In genomic region chr10:79189853-79190435, GRCh38 we compare ENCODE assay signal across 12 cellular contexts.
DNase-seq lines count a peak whose midpoint lies in the region; ATAC-seq and TF ChIP-seq lines count a peak whose summit lies in the region.
"Had no signal": no experiment of that assay in that cellular context is flagged by ENCODE, and none has a peak within 500 bp of the region (broad histone marks: within the 10 kb centered on the region; RNA-seq: fewer than 3 reads in every experiment).

No MANE protein-coding gene starts in this region.

- CTCF ChIA-PET in SK-N-SH (lab: Yijun Ruan, JAX) = interaction anchor here (0.6 to 2.6 kb wide), 8 partner anchors 8 to 1142 kb away, joined by 3 to 12 read pairs (median 4); no protein-coding TSS in a partner anchor
- CTCF ChIA-PET in Calu3 (lab: Charles Lee) = no interaction called here

- H3K9me3 Mint-ChIP-seq in stimulated activated effector memory CD8-positive, alpha-beta T cell treated with anti-CD3 and anti-CD28 coated beads, Interleukin-12 subunit alpha, Interleukin-12 subunit beta, amount 100 ng/mL, for 72 hours = no peaks in the 10 kb centered on the region
- H3K9me3 Mint-ChIP-seq in Calu3 (ENCODE audit: low read depth, unreplicated experiment) = no peaks in the 10 kb centered on the region
- H3K9me3 Mint-ChIP-seq: activated T-helper 17 cell treated with anti-CD3 and anti-CD28 coated beads, Interleukin-2, amount 50 U/mL, for 72 hours had no signal

- peaks cover 70% of the 10 kb centered on the region for H3K79me2 ChIP-seq in SK-N-SH (ENCODE audit: insufficient read depth)

- peak; percentile 68 for DNase-seq in ELR (ENCODE audit: low read depth)
- no peak for DNase-seq in SK-N-SH
- DNase-seq in inferior parietal cortex (ENCODE audit: extremely low spot score) = peak; percentile 37
- DNase-seq in stimulated activated effector memory CD8-positive, alpha-beta T cell treated with anti-CD3 and anti-CD28 coated beads, Interleukin-12 subunit alpha, Interleukin-12 subunit beta, amount 100 ng/mL, for 72 hours (ENCODE audit: low spot score in 2 of 2) = no peak
- no peak for DNase-seq in Calu3
- DNase-seq in OCI-M2 (lab: John Stamatoyannopoulos, UW; ENCODE audit: unreplicated experiment) = no peak
- DNase-seq in AG08395 (ENCODE audit: low spot score) = no peak
- DNase-seq in NCI-H2029 treated with DMSO at 0.1 percent for 48 hours (lab: John Stamatoyannopoulos, UW) = no peak
- DNase-seq: COR-L47, NCI-H526 treated with DMSO at 0.1 percent for 48 hours, transverse colon had no signal

- H3K9me2 ChIP-seq in SK-N-SH = no peaks in the 10 kb centered on the region

- H3K36me3 ChIP-seq in SK-N-SH (replicated peaks in 1 of 2; ENCODE audit: control insufficient read depth in 1 of 2, insufficient read depth in 2 of 2, low read length in 1 of 2) = peaks cover 13 to 21% of the 10 kb centered on the region in 2 experiments
- H3K36me3 ChIP-seq: transverse colon had no signal

- H3K9ac ChIP-seq in SK-N-SH = peak overlapping the region; percentile 26; the same call in 1 of the 2 replicates

- peak overlapping the region; percentile 66; the same call in 1 of the 2 replicates for H3K4me2 ChIP-seq in SK-N-SH

- peaks cover 44 to 97% of the 10 kb centered on the region in 2 experiments for H3K4me1 ChIP-seq in SK-N-SH (ENCODE audit: control insufficient read depth in 1 of 2, insufficient read depth in 2 of 2, low read depth in 1 of 2, low read length in 1 of 2)

- POLR2A ChIA-PET in SK-N-SH (lab: Yijun Ruan, JAX) = interaction anchor here (0.8 kb wide), 1 partner anchor 41 kb away, joined by 3 read pairs; no protein-coding TSS in a partner anchor

- H3K27me3 ChIP-seq in SK-N-SH (ENCODE audit: insufficient read depth) = no peaks in the 10 kb centered on the region
- H3K27me3 ChIP-seq: transverse colon had no signal

- no peak overlapping the region for H3K4me3 Mint-ChIP-seq in stimulated activated effector memory CD8-positive, alpha-beta T cell treated with anti-CD3 and anti-CD28 coated beads, Interleukin-12 subunit alpha, Interleukin-12 subunit beta, amount 100 ng/mL, for 72 hours
- H3K4me3 Mint-ChIP-seq in Calu3 (ENCODE audit: low read depth, unreplicated experiment) = no peak overlapping the region
- H3K4me3 Mint-ChIP-seq: activated T-helper 17 cell treated with anti-CD3 and anti-CD28 coated beads, Interleukin-2, amount 50 U/mL, for 72 hours had no signal

- H3K27me3 Mint-ChIP-seq in Calu3 (ENCODE audit: unreplicated experiment) = no peaks in the 10 kb centered on the region
- H3K27me3 Mint-ChIP-seq: activated T-helper 17 cell treated with anti-CD3 and anti-CD28 coated beads, Interleukin-2, amount 50 U/mL, for 72 hours had no signal

- H3F3A ChIP-seq in SK-N-SH (replicated peaks; ENCODE audit: insufficient read depth) = peaks cover 21% of the 10 kb centered on the region

- H3K27ac Mint-ChIP-seq in stimulated activated effector memory CD8-positive, alpha-beta T cell treated with anti-CD3 and anti-CD28 coated beads, Interleukin-12 subunit alpha, Interleukin-12 subunit beta, amount 100 ng/mL, for 72 hours = peak overlapping the region; percentile 76
- no peak overlapping the region for H3K27ac Mint-ChIP-seq in Calu3 (ENCODE audit: unreplicated experiment)

- intact Hi-C loops in Calu3 (cut with micrococcal nuclease; ENCODE audit: unreplicated experiment) = loop anchor here (10.0 kb wide), 2 partner anchors 255 to 525 kb away; no protein-coding TSS in a partner anchor

- peak overlapping the region; percentile 60 to 93; a peak in 3 of 4 replicates for H3K27ac ChIP-seq in SK-N-SH (ENCODE audit: low read depth in 2 of 2, low read length in 1 of 2)
- H3K27ac ChIP-seq: transverse colon had no signal

- H2AFZ ChIP-seq in SK-N-SH (ENCODE audit: low read depth) = no peak overlapping the region

- no peak overlapping the region for H3K4me3 ChIP-seq in SK-N-SH (ENCODE audit: low read depth in 2 of 2, low read length in 1 of 2)
- H3K4me3 ChIP-seq: transverse colon had no signal

- ATAC-seq in stimulated activated effector memory CD8-positive, alpha-beta T cell treated with anti-CD3 and anti-CD28 coated beads, Interleukin-12 subunit alpha, Interleukin-12 subunit beta, amount 100 ng/mL, for 72 hours = no peak
- ATAC-seq: activated T-helper 17 cell treated with anti-CD3 and anti-CD28 coated beads, Interleukin-2, amount 50 U/mL, for 72 hours had no signal

- no TSS peak for BruUV-seq in Calu3 (replicated peaks; lab: Mats Ljungman, UMichigan)

- 85% methylated on average over 4 of the region's 10 CpGs for WGBS in SK-N-SH (ENCODE audit: low lambda C conversion rate)

- H3K36me3 Mint-ChIP-seq in stimulated activated effector memory CD8-positive, alpha-beta T cell treated with anti-CD3 and anti-CD28 coated beads, Interleukin-12 subunit alpha, Interleukin-12 subunit beta, amount 100 ng/mL, for 72 hours = peaks cover 4% of the 10 kb centered on the region
- H3K36me3 Mint-ChIP-seq in Calu3 (ENCODE audit: insufficient read depth, unreplicated experiment) = peaks cover 6% of the 10 kb centered on the region

- TF ChIP-seq RAD21 in SK-N-SH (IDR thresholded peaks at IDR 0.05; ENCODE audit: low read length) = no peak

- no peaks in the 10 kb centered on the region for H3K9me3 ChIP-seq in SK-N-SH
- H3K9me3 ChIP-seq: transverse colon had no signal

- no peaks in the 10 kb centered on the region for H3K4me1 Mint-ChIP-seq in stimulated activated effector memory CD8-positive, alpha-beta T cell treated with anti-CD3 and anti-CD28 coated beads, Interleukin-12 subunit alpha, Interleukin-12 subunit beta, amount 100 ng/mL, for 72 hours
- H3K4me1 Mint-ChIP-seq in Calu3 (ENCODE audit: low read depth, unreplicated experiment) = peaks cover 60% of the 10 kb centered on the region
- H3K4me1 Mint-ChIP-seq: activated T-helper 17 cell treated with anti-CD3 and anti-CD28 coated beads, Interleukin-2, amount 50 U/mL, for 72 hours had no signal

- no peak for TF ChIP-seq CTCF in SK-N-SH (IDR thresholded peaks at IDR 0.05)
- TF ChIP-seq CTCF in Calu3 (IDR thresholded peaks at IDR 0.05; ENCODE audit: unreplicated experiment) = no peak

- no peak for TF ChIP-seq EP300 in SK-N-SH (IDR thresholded peaks at IDR 0.05; ENCODE audit: borderline replicate concordance in 1 of 2, low read depth in 1 of 2, low read length in 1 of 2)

- peaks cover 24% of the 10 kb centered on the region; the same call in 1 of the 2 replicates for H4K20me1 ChIP-seq in SK-N-SH (ENCODE audit: insufficient read depth)

TF ChIP-seq in SK-N-SH, 30 proteins besides CTCF, POLR2A, EP300 and RAD21:
- no peak for TF ChIP-seq NRF1 (IDR thresholded peaks at IDR 0.05; ENCODE audit: low read depth, low read length)
- TF ChIP-seq GABPA (IDR thresholded peaks at IDR 0.05; ENCODE audit: low read depth) = no peak
- peak; percentile 67; the same call in 1 of the 2 replicates for TF ChIP-seq FOSL2 (IDR thresholded peaks at IDR 0.05; ENCODE audit: borderline replicate concordance, low read depth)
- peak; percentile 38; the same call in 1 of the 2 replicates for TF ChIP-seq JUND (IDR thresholded peaks at IDR 0.05)
- TF ChIP-seq MAX (IDR thresholded peaks at IDR 0.05; ENCODE audit: low read depth) = 0 out of 2 replicates have a peak, but pooled peaks have one; percentile 25
- peak; percentile 34; the same call in 1 of the 2 replicates for TF ChIP-seq TCF12 (IDR thresholded peaks at IDR 0.05)
- TF ChIP-seq NFIC (IDR thresholded peaks at IDR 0.05; ENCODE audit: borderline replicate concordance) = 0 out of 2 replicates have a peak, but pooled peaks have one; percentile 15
- TF ChIP-seq PBX3 (IDR thresholded peaks at IDR 0.05) = peak; percentile 66

Comparison
In these comparisons a context has a peak if more than half of its experiments do, and no peak if none do; other contexts are left out.
1. DNase-seq: peak in ELR (single experiment) and inferior parietal cortex (single experiment); none in SK-N-SH (single experiment), stimulated activated effector memory CD8-positive, alpha-beta T cell treated with anti-CD3 and anti-CD28 coated beads, Interleukin-12 subunit alpha, Interleukin-12 subunit beta, amount 100 ng/mL, for 72 hours (0 of 2), Calu3 (single experiment), OCI-M2 (single experiment), AG08395 (single experiment) and NCI-H2029 treated with DMSO at 0.1 percent for 48 hours (single experiment).